15 cellular contexts compared by ENCODE assay signal in genomic region chr5:77643654-77644404, GRCh38. TPM values are rescaled to one million over a fixed set of nuclear protein-coding genes. Genes with fewer than 3 reads are reported as not detected.
A peak's percentile ranks its signal among the peaks of the same experiment; 100 is the strongest.
DNase-seq lines count a peak whose midpoint lies in the region; ATAC-seq and TF ChIP-seq lines count a peak whose summit lies in the region.
"Had no signal": no experiment of that assay in that cellular context is flagged by ENCODE, and none has a peak within 500 bp of the region (broad histone marks: within the 10 kb centered on the region; RNA-seq: fewer than 3 reads in every experiment).

No MANE protein-coding gene starts in this region.

- H2AK9ac ChIP-seq in IMR-90 (replicated peaks; ENCODE audit: low read depth, low read length, poor library complexity) = no peak overlapping the region

- H3K4me1 Mint-ChIP-seq in activated CD4-positive, alpha-beta memory T cell treated with anti-CD3 and anti-CD28 coated beads for 36 hours (ENCODE audit: low read depth) = peaks cover 33% of the 10 kb centered on the region
- peaks cover 20% of the 10 kb centered on the region for H3K4me1 Mint-ChIP-seq in activated CD4-positive, alpha-beta memory T cell treated with anti-CD3 and anti-CD28 coated beads, Interleukin-2, amount 10 ng/mL, durations not matched to agents 7 days and 5 days
- peaks cover 43% of the 10 kb centered on the region for H3K4me1 Mint-ChIP-seq in brain

- no peaks in the 10 kb centered on the region for H3K36me3 ChIP-seq in IMR-90 (ENCODE audit: control insufficient read depth, insufficient read depth, low read length)
- H3K36me3 ChIP-seq in osteoblast (ENCODE audit: insufficient read depth, low read length) = no peaks in the 10 kb centered on the region
- H3K36me3 ChIP-seq: HAP-1, vagina had no signal

- H3K4me3 ChIP-seq in IMR-90 (ENCODE audit: insufficient read depth, low read depth, low read length) (no peak overlapping the region), osteoblast (ENCODE audit: insufficient read depth, low read length) (no peak overlapping the region)
- H3K4me3 ChIP-seq: vagina had no signal

- H3K56ac ChIP-seq in IMR-90 (ENCODE audit: extremely low read depth, insufficient read depth, low read length) = no peak overlapping the region

- H3K4me1 ChIP-seq in IMR-90 (ENCODE audit: control insufficient read depth, insufficient read depth, low read length) (peaks cover 2% of the 10 kb centered on the region; the same call in 1 of the 2 replicates), osteoblast (ENCODE audit: insufficient read depth, low read length) (no peaks in the 10 kb centered on the region)

- no peak overlapping the region for H3K14ac ChIP-seq in IMR-90 (replicated peaks; ENCODE audit: low read depth, low read length)

- DNase-seq in activated CD4-positive, alpha-beta memory T cell treated with anti-CD3 and anti-CD28 coated beads for 36 hours = no peak
- DNase-seq in activated CD4-positive, alpha-beta memory T cell treated with anti-CD3 and anti-CD28 coated beads, Interleukin-2, amount 10 ng/mL, durations not matched to agents 7 days and 5 days = no peak
- no peak for DNase-seq in IMR-90
- peak; percentile 74 for DNase-seq in osteoblast (ENCODE audit: insufficient read length, low spot score, missing footprints)
- DNase-seq in globus pallidus (ENCODE audit: low spot score) = no peak
- no peak for DNase-seq in NCI-H1930 (lab: John Stamatoyannopoulos, UW)
- DNase-seq: activated CD4-positive, alpha-beta T cell treated with anti-CD3 and anti-CD28 coated beads, Interleukin-2, amount 50 U/mL, for 1 hour; C1 segment of cervical spinal cord had no signal

- no peak overlapping the region for H2BK5ac ChIP-seq in IMR-90 (ENCODE audit: low read depth, low read length, poor library complexity, severe bottlenecking)

- TF ChIP-seq POLR2A in IMR-90 (IDR thresholded peaks at IDR 0.05; ENCODE audit: low read depth, low read length) = no peak

- WGBS in IMR-90 (ENCODE audit: extremely low coverage in 2 of 2, insufficient read length in 1 of 2), 2 experiments = 6% methylated on average over 15 of the region's 29 CpGs; no CpG with 5 or more reads in 1 of the 2 experiments

- no peak overlapping the region for H4K91ac ChIP-seq in IMR-90 (ENCODE audit: insufficient read depth, low read depth, low read length)

- H3K9me3 Mint-ChIP-seq in activated CD4-positive, alpha-beta memory T cell treated with anti-CD3 and anti-CD28 coated beads for 36 hours = peaks cover 2% of the 10 kb centered on the region
- H3K9me3 Mint-ChIP-seq in activated CD4-positive, alpha-beta memory T cell treated with anti-CD3 and anti-CD28 coated beads, Interleukin-2, amount 10 ng/mL, durations not matched to agents 7 days and 5 days = no peaks in the 10 kb centered on the region
- H3K9me3 Mint-ChIP-seq in brain = peaks cover 0 to 9% (median 2%) of the 10 kb centered on the region in 5 experiments

- H3K79me1 ChIP-seq in IMR-90 (ENCODE audit: low read depth in 1 of 2, low read length in 2 of 2) = no peaks in the 10 kb centered on the region

- H4K5ac ChIP-seq in IMR-90 (ENCODE audit: low read depth, low read length) = no peak overlapping the region

- in situ Hi-C loops in IMR-90 (cut with MboI; ENCODE audit: low sequenced_read_pairs) = no loop called here

- H3K4ac ChIP-seq in IMR-90 (ENCODE audit: low read depth, low read length) = no peak overlapping the region

- dilution Hi-C loops in IMR-90 (cut with HindIII; ENCODE audit: low sequenced_read_pairs, unreplicated experiment) = no loop called here

- H3K23ac ChIP-seq in IMR-90 (ENCODE audit: low read depth, low read length) = no peak overlapping the region; the same call in 1 of the 2 replicates

- POLR2A ChIA-PET in activated CD4-positive, alpha-beta memory T cell treated with anti-CD3 and anti-CD28 coated beads for 36 hours (lab: Charles Lee) = no interaction called here
- POLR2A ChIA-PET in activated CD4-positive, alpha-beta memory T cell treated with anti-CD3 and anti-CD28 coated beads, Interleukin-2, amount 10 ng/mL, durations not matched to agents 7 days and 5 days (lab: Charles Lee) = no interaction called here
- POLR2A ChIA-PET in IMR-90 (lab: Charles Lee; ENCODE audit: unreplicated experiment) = no interaction called here

- peaks cover 75% of the 10 kb centered on the region for H3K27me3 Mint-ChIP-seq in activated CD4-positive, alpha-beta memory T cell treated with anti-CD3 and anti-CD28 coated beads for 36 hours
- peaks cover 83% of the 10 kb centered on the region for H3K27me3 Mint-ChIP-seq in activated CD4-positive, alpha-beta memory T cell treated with anti-CD3 and anti-CD28 coated beads, Interleukin-2, amount 10 ng/mL, durations not matched to agents 7 days and 5 days
- peaks cover 99% of the 10 kb centered on the region for H3K27me3 Mint-ChIP-seq in brain

- H2AK5ac ChIP-seq in IMR-90 (ENCODE audit: low read depth, low read length) = no peak overlapping the region

- no peak overlapping the region for H2BK120ac ChIP-seq in IMR-90 (ENCODE audit: low read depth, low read length)

- H3K9me1 ChIP-seq in IMR-90 (ENCODE audit: insufficient read depth, low read length) = no peaks in the 10 kb centered on the region

- H4K20me1 ChIP-seq in IMR-90 (ENCODE audit: insufficient read depth, low read length) = peaks cover 6% of the 10 kb centered on the region; the same call in 1 of the 2 replicates
- peaks cover 3% of the 10 kb centered on the region for H4K20me1 ChIP-seq in osteoblast (ENCODE audit: insufficient read depth, low read length)

- peak overlapping the region; percentile 21 for H3K4me3 Mint-ChIP-seq in activated CD4-positive, alpha-beta memory T cell treated with anti-CD3 and anti-CD28 coated beads for 36 hours
- H3K4me3 Mint-ChIP-seq in activated CD4-positive, alpha-beta memory T cell treated with anti-CD3 and anti-CD28 coated beads, Interleukin-2, amount 10 ng/mL, durations not matched to agents 7 days and 5 days = no peak overlapping the region
- H3K4me3 Mint-ChIP-seq in brain = peak overlapping the region in 4 of 5 experiments; percentile 6 to 54 (median 33)

- H3K4me2 ChIP-seq in IMR-90 (ENCODE audit: low read depth, low read length) = no peak overlapping the region; the same call in 1 of the 2 replicates
- no peak overlapping the region for H3K4me2 ChIP-seq in osteoblast (ENCODE audit: insufficient read depth, low read length)

- intact Hi-C loops in activated CD4-positive, alpha-beta memory T cell treated with anti-CD3 and anti-CD28 coated beads for 36 hours (cut with micrococcal nuclease) = loop anchor here (2.0 to 10.0 kb wide), 2 partner anchors 13 to 651 kb away; partner anchors contain the start of gene AP3B1
- intact Hi-C loops in IMR-90 (cut with micrococcal nuclease) = loop anchor here (10.0 kb wide), 1 partner anchor 361 kb away; no protein-coding TSS in a partner anchor

- peaks cover 6% of the 10 kb centered on the region for H3K36me3 Mint-ChIP-seq in activated CD4-positive, alpha-beta memory T cell treated with anti-CD3 and anti-CD28 coated beads for 36 hours
- H3K36me3 Mint-ChIP-seq in activated CD4-positive, alpha-beta memory T cell treated with anti-CD3 and anti-CD28 coated beads, Interleukin-2, amount 10 ng/mL, durations not matched to agents 7 days and 5 days (ENCODE audit: low read depth) = peaks cover 9% of the 10 kb centered on the region
- no peaks in the 10 kb centered on the region for H3K36me3 Mint-ChIP-seq in brain

- TF ChIP-seq RAD21 in IMR-90 (IDR thresholded peaks at IDR 0.05; ENCODE audit: low read length) = no peak

- H2AFZ ChIP-seq in IMR-90 (replicated peaks; ENCODE audit: low read length, poor library complexity) (no peak overlapping the region), osteoblast (ENCODE audit: low read length) (no peak overlapping the region)

- no peak for TF ChIP-seq CTCF in IMR-90 (conservative IDR thresholded peaks at IDR 0.05; ENCODE audit: low read depth, low read length)
- TF ChIP-seq CTCF in brain (conservative IDR thresholded peaks at IDR 0.05) = no peak
- TF ChIP-seq CTCF in osteoblast (IDR thresholded peaks at IDR 0.05; ENCODE audit: extremely low read depth, low read depth, low read length) = no peak

- H3K9me3 ChIP-seq in IMR-90 (ENCODE audit: control insufficient read depth, insufficient read depth, low read length) (peaks cover 11% of the 10 kb centered on the region; the same call in 1 of the 2 replicates), osteoblast (ENCODE audit: low read depth, low read length) (no peaks in the 10 kb centered on the region)
- H3K9me3 ChIP-seq: HAP-1, vagina had no signal

- CTCF ChIA-PET in activated CD4-positive, alpha-beta memory T cell treated with anti-CD3 and anti-CD28 coated beads for 36 hours (lab: Charles Lee) = no interaction called here
- CTCF ChIA-PET in activated CD4-positive, alpha-beta memory T cell treated with anti-CD3 and anti-CD28 coated beads, Interleukin-2, amount 10 ng/mL, durations not matched to agents 7 days and 5 days (lab: Charles Lee) = interaction anchor here (0.6 kb wide), 1 partner anchor 187 kb away, joined by 6 read pairs; no protein-coding TSS in a partner anchor
- CTCF ChIA-PET in IMR-90 (lab: Yijun Ruan, JAX) = no interaction called here

- no peaks in the 10 kb centered on the region for H3K79me2 ChIP-seq in osteoblast (ENCODE audit: insufficient read depth, low read length)

- no peak overlapping the region for H3K18ac ChIP-seq in IMR-90 (ENCODE audit: low read depth, low read length)

- H2BK15ac ChIP-seq in IMR-90 (ENCODE audit: low read depth, low read length) = no peak overlapping the region

- no peak overlapping the region for H2BK20ac ChIP-seq in IMR-90 (ENCODE audit: low read depth, low read length)

- H3K27ac ChIP-seq in IMR-90 (ENCODE audit: insufficient read depth, low read length) (no peak overlapping the region), osteoblast (ENCODE audit: low read depth, low read length) (no peak overlapping the region)
- H3K27ac ChIP-seq: vagina had no signal

- H3K27ac Mint-ChIP-seq in activated CD4-positive, alpha-beta memory T cell treated with anti-CD3 and anti-CD28 coated beads for 36 hours = no peak overlapping the region
- no peak overlapping the region for H3K27ac Mint-ChIP-seq in activated CD4-positive, alpha-beta memory T cell treated with anti-CD3 and anti-CD28 coated beads, Interleukin-2, amount 10 ng/mL, durations not matched to agents 7 days and 5 days
- H3K27ac Mint-ChIP-seq in brain = no peak overlapping the region

- H3K27me3 ChIP-seq in IMR-90 (ENCODE audit: control insufficient read depth, insufficient read depth, low read length) = peaks cover 94% of the 10 kb centered on the region
- peaks cover 97% of the 10 kb centered on the region for H3K27me3 ChIP-seq in osteoblast (ENCODE audit: insufficient read depth, low read length)

- no TSS peak for BruUV-seq in IMR-90 (replicated peaks; lab: Mats Ljungman, UMichigan)

- ATAC-seq in IMR-90 (ENCODE audit: low read depth) = no peak
- ATAC-seq in HG03432 (IDR thresholded peaks at IDR 0.05; ENCODE audit: unreplicated experiment) = no peak

- H3K9ac ChIP-seq in IMR-90 (ENCODE audit: low read depth, low read length) = no peak overlapping the region

- H4K8ac ChIP-seq in IMR-90 (ENCODE audit: low read depth in 2 of 2, low read length in 2 of 2) = no peak overlapping the region

RNA-seq across cellular contexts. Expression of gene OTP, which starts 5.3 kb away (rescaled TPM):
- total RNA-seq in activated CD4-positive, alpha-beta memory T cell treated with anti-CD3 and anti-CD28 coated beads for 36 hours = not detected
- total RNA-seq in activated CD4-positive, alpha-beta memory T cell treated with anti-CD3 and anti-CD28 coated beads, Interleukin-2, amount 10 ng/mL, durations not matched to agents 7 days and 5 days = not detected
- total RNA-seq in IMR-90 (2012; rRNA removed) (not detected in 2 replicates), osteoblast (under 0.01 TPM in 1 of 2 replicates, not detected in the other)
- polyA plus RNA-seq in IMR-90 (2012; rRNA removed) (not detected in 2 replicates), brain (ENCODE audit: insufficient read depth, low read depth, low replicate concordance) (9.6 TPM)
- polyA plus RNA-seq in IMR-90 (2012; cell fraction: cytosol; rRNA removed) = not detected in 2 replicates
- polyA plus RNA-seq in IMR-90 (2012; cell fraction: nucleus; rRNA removed; ENCODE audit: low replicate concordance) = not detected in 2 replicates
- total RNA-seq: mucosa of gallbladder, RPMI7951, skeletal muscle tissue, vagina had no signal
